Comparison of ENCODE assay signal across 10 cellular contexts in genomic region chr10:43401627-43402026, GRCh38. TPM values are rescaled to one million over a fixed set of nuclear protein-coding genes. Genes with fewer than 3 reads are reported as not detected.
A peak's percentile ranks its signal among the peaks of the same experiment; 100 is the strongest.
DNase-seq lines count a peak whose midpoint lies in the region; ATAC-seq and TF ChIP-seq lines count a peak whose summit lies in the region.
"Had no signal": no experiment of that assay in that cellular context is flagged by ENCODE, and none has a peak within 500 bp of the region (broad histone marks: within the 10 kb centered on the region; RNA-seq: fewer than 3 reads in every experiment).

No MANE protein-coding gene starts in this region.

- no peak for TF ChIP-seq CTCF in NB4 (IDR thresholded peaks at IDR 0.05; ENCODE audit: low read depth, low read length)
- no peak for TF ChIP-seq CTCF in chondrocyte (IDR thresholded peaks at IDR 0.05)
- TF ChIP-seq CTCF in neural crest cell (conservative IDR thresholded peaks at IDR 0.05), result no peak

- peak overlapping the region; percentile 98 for H3K4me3 ChIP-seq in NB4 (ENCODE audit: low read depth, low read length)

- no peak for TF ChIP-seq POLR2A in NB4 (IDR thresholded peaks at IDR 0.05; ENCODE audit: extremely low read depth, insufficient read length)

- no peaks in the 10 kb centered on the region for H3K9me3 Mint-ChIP-seq in T-helper 2 cell treated with Interferon-gamma antibody and Interleukin-4, amounts not matched to agents 5 μg/mL and 100 μg/mL, for 36 hours
- H3K9me3 Mint-ChIP-seq in chondrocyte (ENCODE audit: low read depth), result no peaks in the 10 kb centered on the region
- H3K9me3 Mint-ChIP-seq in neural crest cell, result no peaks in the 10 kb centered on the region

- peak overlapping the region; percentile 86 for H3K4me3 Mint-ChIP-seq in T-helper 2 cell treated with Interferon-gamma antibody and Interleukin-4, amounts not matched to agents 5 μg/mL and 100 μg/mL, for 36 hours
- H3K4me3 Mint-ChIP-seq in chondrocyte (ENCODE audit: unreplicated experiment) (no peak overlapping the region), neural crest cell (peak overlapping the region; percentile 56)

- peak overlapping the region; percentile 79 for H3K27ac Mint-ChIP-seq in T-helper 2 cell treated with Interferon-gamma antibody and Interleukin-4, amounts not matched to agents 5 μg/mL and 100 μg/mL, for 36 hours
- H3K27ac Mint-ChIP-seq in chondrocyte (ENCODE audit: unreplicated experiment) (peak overlapping the region; percentile 67), neural crest cell (ENCODE audit: unreplicated experiment) (no peak overlapping the region)

- DNase-seq in T-helper 2 cell treated with Interferon-gamma antibody and Interleukin-4, amounts not matched to agents 5 μg/mL and 100 μg/mL, for 36 hours (ENCODE audit: low spot score), result no peak
- no peak for DNase-seq in T-helper 2 cell
- no peak for DNase-seq in NB4 (ENCODE audit: low read depth)
- DNase-seq in chondrocyte (ENCODE audit: low spot score), result no peak
- no peak for DNase-seq in neural crest cell (ENCODE audit: low read depth, low spot score)
- DNase-seq in NCI-H748 (lab: John Stamatoyannopoulos, UW; ENCODE audit: unreplicated experiment), result no peak
- DNase-seq in NCI-H774 (lab: John Stamatoyannopoulos, UW), result no peak
- DNase-seq: central memory CD4-positive, alpha-beta T cell; NCI-H1092 had no signal

- H3K36me3 Mint-ChIP-seq in T-helper 2 cell treated with Interferon-gamma antibody and Interleukin-4, amounts not matched to agents 5 μg/mL and 100 μg/mL, for 36 hours (ENCODE audit: low read depth), result peaks cover 74% of the 10 kb centered on the region
- peaks cover 6% of the 10 kb centered on the region for H3K36me3 Mint-ChIP-seq in chondrocyte (ENCODE audit: low read depth)
- no peaks in the 10 kb centered on the region for H3K36me3 Mint-ChIP-seq in neural crest cell (ENCODE audit: low read depth)

- ATAC-seq in GM18867 (IDR thresholded peaks at IDR 0.05; ENCODE audit: unreplicated experiment), result no peak

- no peaks in the 10 kb centered on the region for H3K27me3 Mint-ChIP-seq in T-helper 2 cell treated with Interferon-gamma antibody and Interleukin-4, amounts not matched to agents 5 μg/mL and 100 μg/mL, for 36 hours (ENCODE audit: low read depth)
- H3K27me3 Mint-ChIP-seq in chondrocyte (ENCODE audit: low read depth), result no peaks in the 10 kb centered on the region
- no peaks in the 10 kb centered on the region for H3K27me3 Mint-ChIP-seq in neural crest cell (ENCODE audit: low read depth)

- H3K4me1 Mint-ChIP-seq in T-helper 2 cell treated with Interferon-gamma antibody and Interleukin-4, amounts not matched to agents 5 μg/mL and 100 μg/mL, for 36 hours (ENCODE audit: low read depth), result peaks cover 58% of the 10 kb centered on the region
- peaks cover 80% of the 10 kb centered on the region for H3K4me1 Mint-ChIP-seq in chondrocyte (ENCODE audit: low read depth)
- H3K4me1 Mint-ChIP-seq in neural crest cell, result peaks cover 68% of the 10 kb centered on the region

RNA-seq across cellular contexts. Expression of gene HNRNPF, which starts 7.4 kb away (rescaled TPM):
- total RNA-seq in chondrocyte, result 122 to 126 TPM (median 123 TPM) in 3 replicates
- 284 and 292 TPM in 2 replicates for total RNA-seq in neural crest cell

RNA-seq across cellular contexts. Expression of gene FXYD4, which starts 30.2 kb away (rescaled TPM):
- total RNA-seq in chondrocyte (not detected in 3 replicates), neural crest cell (not detected in 2 replicates)

RNA-seq across cellular contexts. Expression of gene ZNF487, which starts 35.3 kb away (rescaled TPM):
- total RNA-seq in chondrocyte, result 2.1 to 2.7 TPM (median 2.6 TPM) in 3 replicates
- 3.8 and 4.3 TPM in 2 replicates for total RNA-seq in neural crest cell
